Comparison of ENCODE assay signal across 9 cellular contexts in genomic region chr14:64704743-64705405, GRCh38. TPM values are rescaled to one million over a fixed set of nuclear protein-coding genes. Genes with fewer than 3 reads are reported as not detected.
DNase-seq lines count a peak whose midpoint lies in the region; ATAC-seq, FAIRE-seq and TF ChIP-seq lines count a peak whose summit lies in the region.
"Had no signal": no experiment of that assay in that cellular context is flagged by ENCODE, and none has a peak within 500 bp of the region (broad histone marks: within the 10 kb centered on the region; RNA-seq: fewer than 3 reads in every experiment).

No MANE protein-coding gene starts in this region.

- 12% methylated on average over 53 of the region's 53 CpGs for WGBS in GM12878 (ENCODE audit: insufficient coverage, insufficient replicate concordance, low lambda C conversion rate, missing lambda C conversion rate)

- SMC1A ChIA-PET in GM12878 (lab: Charles Lee; ENCODE audit: uncharacterized antibody, unreplicated experiment): interaction anchor here (1.4 kb wide), 1 partner anchor 30 kb away, joined by 3 read pairs; no protein-coding TSS in a partner anchor

- TF ChIP-seq RAD21 in GM12878 (IDR thresholded peaks at IDR 0.05; ENCODE audit: insufficient read depth, low read depth, low read length): no peak

- no peak for TF ChIP-seq EP300 in GM12878 (IDR thresholded peaks at IDR 0.05; ENCODE audit: borderline replicate concordance in 1 of 2, control insufficient read depth in 1 of 2, low read depth in 2 of 2, low read length in 2 of 2)

- H3K4me3 Mint-ChIP-seq in CD4-positive, alpha-beta T cell: peak overlapping the region; percentile 87
- H3K4me3 Mint-ChIP-seq in stimulated activated memory B cell treated with anti-CD40 and anti-IgM and Interleukin-4, amounts not matched to agents 10 μg/mL and 1 μg/mL and 100 μg/mL, for 72 hours: peak overlapping the region; percentile 69

- H3K9ac ChIP-seq in GM12878 (ENCODE audit: control insufficient read depth, insufficient read depth, low read length): no peak overlapping the region
- H3K9ac ChIP-seq in keratinocyte (ENCODE audit: control insufficient read depth, extremely low read depth, insufficient read depth, low read length): peak overlapping the region; percentile 93

- H2AFZ ChIP-seq in GM12878 (ENCODE audit: control insufficient read depth, low read depth, low read length): no peak overlapping the region
- no peak overlapping the region for H2AFZ ChIP-seq in keratinocyte (ENCODE audit: control insufficient read depth, low read length)

- RAD21 ChIA-PET in GM12878 (lab: Charles Lee; ENCODE audit: unreplicated experiment): no interaction called here

- ATAC-seq in CD4-positive, alpha-beta T cell (ENCODE audit: poor library complexity): no peak
- ATAC-seq in GM12878: no peak
- no peak for ATAC-seq in stimulated activated memory B cell treated with anti-CD40 and anti-IgM and Interleukin-4, amounts not matched to agents 10 μg/mL and 1 μg/mL and 100 μg/mL, for 72 hours
- no peak for ATAC-seq in GM21723 (IDR thresholded peaks at IDR 0.05; ENCODE audit: unreplicated experiment)

- in situ Hi-C loops in GM12878 (cut with MboI): no loop called here

- BruUV-seq in GM12878 (replicated peaks; lab: Mats Ljungman, UMichigan): no TSS peak

- no peaks in the 10 kb centered on the region for H3K9me3 Mint-ChIP-seq in CD4-positive, alpha-beta T cell
- no peaks in the 10 kb centered on the region for H3K9me3 Mint-ChIP-seq in stimulated activated memory B cell treated with anti-CD40 and anti-IgM and Interleukin-4, amounts not matched to agents 10 μg/mL and 1 μg/mL and 100 μg/mL, for 72 hours

- peak overlapping the region; percentile 63 for H3K27ac ChIP-seq in CD4-positive, alpha-beta T cell (ENCODE audit: low read depth, low read length)
- H3K27ac ChIP-seq in GM12878 (ENCODE audit: control insufficient read depth, insufficient read depth): no peak overlapping the region
- peak overlapping the region; percentile 99 for H3K27ac ChIP-seq in keratinocyte (ENCODE audit: control insufficient read depth, insufficient read depth, low read length)

- no peaks in the 10 kb centered on the region for H4K20me1 ChIP-seq in GM12878 (ENCODE audit: control insufficient read depth, insufficient read depth)
- H4K20me1 ChIP-seq in keratinocyte (ENCODE audit: control insufficient read depth, extremely low read depth, insufficient read depth, low read length): peaks cover 13% of the 10 kb centered on the region

- H3K4me2 ChIP-seq in GM12878 (ENCODE audit: control insufficient read depth, insufficient read depth) (peak overlapping the region; percentile 38; the same call in 1 of the 2 replicates), keratinocyte (ENCODE audit: control insufficient read depth, extremely low read depth, insufficient read depth, low read depth, low read length) (peak overlapping the region; percentile 99)

- peak overlapping the region; percentile 72 for H3K27ac Mint-ChIP-seq in CD4-positive, alpha-beta T cell
- no peak overlapping the region for H3K27ac Mint-ChIP-seq in stimulated activated memory B cell treated with anti-CD40 and anti-IgM and Interleukin-4, amounts not matched to agents 10 μg/mL and 1 μg/mL and 100 μg/mL, for 72 hours

- no peaks in the 10 kb centered on the region for H3K36me3 Mint-ChIP-seq in CD4-positive, alpha-beta T cell (ENCODE audit: low read depth)
- no peaks in the 10 kb centered on the region for H3K36me3 Mint-ChIP-seq in stimulated activated memory B cell treated with anti-CD40 and anti-IgM and Interleukin-4, amounts not matched to agents 10 μg/mL and 1 μg/mL and 100 μg/mL, for 72 hours

- no peak overlapping the region for H3K4me3 ChIP-seq in GM12878
- H3K4me3 ChIP-seq in keratinocyte (ENCODE audit: control insufficient read depth in 2 of 3, extremely low read depth in 1 of 3, insufficient read depth in 2 of 3, low read depth in 1 of 3, low read length in 3 of 3): peak overlapping the region; percentile 74 to 94 (median 85)
- H3K4me3 ChIP-seq: K562 had no signal

- CTCF ChIA-PET in CD4-positive, alpha-beta T cell (lab: Charles Lee): interaction anchor here (2.1 kb wide), 1 partner anchor 187 kb away, joined by 4 read pairs; no protein-coding TSS in a partner anchor
- CTCF ChIA-PET in GM12878 (lab: Yijun Ruan, JAX): interaction anchor here (0.6 kb wide), 1 partner anchor 27 kb away, joined by 3 read pairs; no protein-coding TSS in a partner anchor

- intact Hi-C loops in CD4-positive, alpha-beta T cell (cut with DNase I, micrococcal nuclease): loop anchor here (2.0 to 5.0 kb wide), 2 partner anchors 18 to 52 kb away; no protein-coding TSS in a partner anchor
- intact Hi-C loops in GM12878 (cut with micrococcal nuclease; ENCODE audit: unreplicated experiment): no loop called here

- peaks cover 35% of the 10 kb centered on the region for H3K27me3 ChIP-seq in CD4-positive, alpha-beta T cell (ENCODE audit: control insufficient read depth, insufficient read depth, low read length)
- peaks cover 5 to 30% of the 10 kb centered on the region in 2 experiments; a peak in 3 of 4 replicates for H3K27me3 ChIP-seq in GM12878 (replicated peaks in 1 of 2; ENCODE audit: control insufficient read depth in 2 of 2, insufficient read depth in 2 of 2, low read length in 1 of 2)
- no peaks in the 10 kb centered on the region for H3K27me3 ChIP-seq in keratinocyte (ENCODE audit: control insufficient read depth, extremely low read depth, insufficient read depth, low read length)

- no peak for TF ChIP-seq CTCF in CD4-positive, alpha-beta T cell (IDR thresholded peaks at IDR 0.05)
- TF ChIP-seq CTCF in GM12878 (IDR thresholded peaks at IDR 0.05 in 2 of 3, conservative IDR thresholded peaks at IDR 0.05 in 1 of 3; ENCODE audit: control insufficient read depth in 2 of 3, extremely low read depth in 1 of 3, insufficient read depth in 1 of 3, low read depth in 3 of 3, low read length in 3 of 3): no peak
- no peak for TF ChIP-seq CTCF in keratinocyte (optimal IDR thresholded peaks at IDR 0.05 in 1 of 3, IDR thresholded peaks at IDR 0.05 in 1 of 3, conservative IDR thresholded peaks at IDR 0.05 in 1 of 3; ENCODE audit: extremely low read depth in 1 of 3, insufficient read depth in 2 of 3, low read length in 3 of 3)

- no peaks in the 10 kb centered on the region for H3K9me3 ChIP-seq in CD4-positive, alpha-beta T cell (ENCODE audit: control insufficient read depth, low read length)
- H3K9me3 ChIP-seq in GM12878 (replicated peaks; ENCODE audit: control insufficient read depth, insufficient read depth, low read length) (no peaks in the 10 kb centered on the region), keratinocyte (ENCODE audit: control insufficient read depth, low read depth, low read length) (no peaks in the 10 kb centered on the region)

- FAIRE-seq in GM12878 (lab: Jason Lieb, UNC) (no peak), keratinocyte (lab: Jason Lieb, UNC) (no peak)
- FAIRE-seq: K562 had no signal

- H3K4me1 ChIP-seq in GM12878 (ENCODE audit: control insufficient read depth, insufficient read depth, low read length) (peaks cover 5% of the 10 kb centered on the region; the same call in 1 of the 2 replicates), keratinocyte (ENCODE audit: control insufficient read depth, extremely low read depth, insufficient read depth, low read length) (peaks cover 64% of the 10 kb centered on the region)

- no peak for DNase-seq in CD4-positive, alpha-beta T cell
- DNase-seq in LHCN-M2 (ENCODE audit: low read depth): peak; percentile 8
- DNase-seq in GM12878 (ENCODE audit: low read depth, low spot score): no peak
- DNase-seq in keratinocyte (ENCODE audit: low read depth, low spot score): no peak
- DNase-seq in NCI-H2107 treated with DMSO at 0.1 percent for 48 hours (lab: John Stamatoyannopoulos, UW; ENCODE audit: unreplicated experiment): no peak
- no peak for DNase-seq in SIG-M5 treated with dmso at 0.1 percent for 504 hours (lab: John Stamatoyannopoulos, UW; ENCODE audit: unreplicated experiment)

- H3K27me3 Mint-ChIP-seq in CD4-positive, alpha-beta T cell: peaks cover 48% of the 10 kb centered on the region
- peaks cover 68% of the 10 kb centered on the region for H3K27me3 Mint-ChIP-seq in stimulated activated memory B cell treated with anti-CD40 and anti-IgM and Interleukin-4, amounts not matched to agents 10 μg/mL and 1 μg/mL and 100 μg/mL, for 72 hours

- TF ChIP-seq POLR2A in GM12878 (IDR thresholded peaks at IDR 0.05; ENCODE audit: low read depth, low read length): no peak

- dilution Hi-C loops in keratinocyte (cut with MboI; ENCODE audit: extremely low pct_ligation_motif_present, low sequenced_read_pairs): no loop called here

- POLR2A ChIA-PET in CD4-positive, alpha-beta T cell (lab: Charles Lee): interaction anchor here (2.0 kb wide), 1 partner anchor 23 kb away, joined by 6 read pairs; no protein-coding TSS in a partner anchor
- POLR2A ChIA-PET in GM12878 (lab: Charles Lee): interaction anchor here (1.6 kb wide), 1 partner anchor 18 kb away, joined by 3 read pairs; no protein-coding TSS in a partner anchor

- H3K4me1 Mint-ChIP-seq in CD4-positive, alpha-beta T cell (ENCODE audit: low read depth): peaks cover 55% of the 10 kb centered on the region
- H3K4me1 Mint-ChIP-seq in stimulated activated memory B cell treated with anti-CD40 and anti-IgM and Interleukin-4, amounts not matched to agents 10 μg/mL and 1 μg/mL and 100 μg/mL, for 72 hours: peaks cover 40% of the 10 kb centered on the region

- H3K36me3 ChIP-seq in GM12878 (ENCODE audit: control insufficient read depth in 2 of 2, insufficient read depth in 2 of 2, low read length in 1 of 2) (no peaks in the 10 kb centered on the region), keratinocyte (ENCODE audit: control insufficient read depth in 2 of 2, extremely low read depth in 1 of 2, insufficient read depth in 2 of 2, low read length in 2 of 2) (peaks cover 3 to 13% of the 10 kb centered on the region in 2 experiments)

- no peaks in the 10 kb centered on the region for H3K79me2 ChIP-seq in GM12878 (ENCODE audit: control insufficient read depth, insufficient read depth, low read length)
- peaks cover 51% of the 10 kb centered on the region for H3K79me2 ChIP-seq in keratinocyte (ENCODE audit: control insufficient read depth, insufficient read depth, low read length)

- peaks cover 3% of the 10 kb centered on the region for H3K9me1 ChIP-seq in keratinocyte (ENCODE audit: control insufficient read depth, extremely low read depth, insufficient read depth, low read length)

RNA-seq across cellular contexts. Expression of gene PLEKHG3, which starts 0.7 kb away (rescaled TPM):
- total RNA-seq in CD4-positive, alpha-beta T cell: 10 to 100 TPM; 12.1 to 13.3 TPM
- total RNA-seq in LHCN-M2 (2014; rRNA removed): 3.5 and 6.0 TPM in 2 replicates
- polyA plus RNA-seq in LHCN-M2 (2012): 5.9 TPM
- total RNA-seq in GM12878 (2013; cell fraction: nucleolus; rRNA removed): 0.44 and 0.88 TPM in 2 replicates
- total RNA-seq in GM12878 (2014; rRNA removed): 0.05 TPM in 1 of 2 replicates, not detected in the other
- total RNA-seq in GM12878 (2014; rRNA removed; fragmentation: Illumina TruSeq; extraction: Trizol): not detected in 2 replicates
- total RNA-seq in GM12878 (2021): 0.32 and 0.64 TPM in 2 replicates
- polyA plus RNA-seq in GM12878 (2011; ENCODE audit: low read depth): not detected
- 0.37 and 0.73 TPM in 2 replicates for polyA plus RNA-seq in GM12878 (2011; rRNA removed)
- polyA plus RNA-seq in GM12878 (2011; cell fraction: cytosol; rRNA removed): 0.65 and 0.66 TPM in 2 replicates
- 2.0 and 2.6 TPM in 2 replicates for polyA plus RNA-seq in GM12878 (2011; cell fraction: nucleus; rRNA removed)
- polyA plus RNA-seq in GM12878 (2012): 0.15 TPM in 1 of 2 replicates, not detected in the other
- 0.03 TPM in 1 of 2 replicates, not detected in the other for polyA plus RNA-seq in GM12878 (2014; fragmentation: Illumina TruSeq; extraction: Trizol)
- polyA plus RNA-seq in GM12878 (2014; fragmentation: Nextera tagmentation; extraction: Ambion mirVana): not detected
- 0.05 and 0.06 TPM in 2 replicates for polyA plus RNA-seq in GM12878 (2014; rRNA removed)
- under 1 TPM in 1 of 2 experiments, not detected in 1; 0.07 TPM for polyA plus RNA-seq in GM12878 (2016; fragmentation: Nextera tagmentation; extraction: Ambion mirVana)
- polyA minus RNA-seq in GM12878 (2011; rRNA and poly(A)+ RNA removed): 1.4 and 1.6 TPM in 2 replicates
- polyA minus RNA-seq in GM12878 (2011; cell fraction: cytosol; rRNA and poly(A)+ RNA removed): 0.27 and 3.2 TPM in 2 replicates
- 0.85 and 1.1 TPM in 2 replicates for polyA minus RNA-seq in GM12878 (2011; cell fraction: nucleus; rRNA and poly(A)+ RNA removed)
- polyA plus RNA-seq in keratinocyte: 71.0 to 89.1 TPM (median 73.2 TPM) in 3 replicates
- 19.7 TPM for polyA plus RNA-seq in keratinocyte (2011; ENCODE audit: low read depth)
- polyA plus RNA-seq in keratinocyte (2011; cell fraction: cytosol; rRNA removed): 49.2 and 65.2 TPM in 2 replicates
- 171 and 186 TPM in 2 replicates for polyA plus RNA-seq in keratinocyte (2011; cell fraction: nucleus; rRNA removed)
- polyA plus RNA-seq in keratinocyte (2012; ENCODE audit: low replicate concordance): 36.9 and 94.1 TPM in 2 replicates
- 96.2 to 104 TPM (median 102 TPM) in 3 replicates for polyA minus RNA-seq in keratinocyte
- 107 TPM for polyA minus RNA-seq in keratinocyte (2011; cell fraction: cytosol; rRNA and poly(A)+ RNA removed)
- polyA minus RNA-seq in keratinocyte (2011; cell fraction: nucleus; rRNA and poly(A)+ RNA removed): 103 and 143 TPM in 2 replicates
